ENCODE assay signal across 24 cellular contexts in the genomic region with DNA sequence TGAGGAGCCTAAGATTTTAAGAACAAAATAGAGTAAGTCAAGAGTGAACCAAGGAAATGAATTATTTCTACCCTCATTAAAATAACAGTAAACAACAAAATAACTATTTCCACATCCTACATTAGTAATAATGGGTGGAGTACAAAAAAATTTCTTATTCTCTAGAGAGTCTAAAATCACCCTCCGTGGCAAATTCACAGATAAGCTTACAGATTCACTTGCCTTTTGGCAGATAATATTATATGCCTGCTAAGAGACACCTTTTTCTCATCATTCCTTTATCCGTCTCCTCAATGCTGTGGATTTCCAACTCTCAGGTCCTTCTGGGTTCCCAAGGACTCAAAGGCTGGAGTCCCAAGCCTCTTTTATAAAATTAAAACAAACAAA. TPM values are rescaled to one million over a fixed set of nuclear protein-coding genes. Genes with fewer than 3 reads are reported as not detected.
A peak's percentile ranks its signal among the peaks of the same experiment; 100 is the strongest.
DNase-seq lines count a peak whose midpoint lies in the region; ATAC-seq, FAIRE-seq and TF ChIP-seq lines count a peak whose summit lies in the region.
"Had no signal": no experiment of that assay in that cellular context is flagged by ENCODE, and none has a peak within 500 bp of the region (broad histone marks: within the 10 kb centered on the region; RNA-seq: fewer than 3 reads in every experiment).

No MANE protein-coding gene starts in this region.

- DNase-seq in GM12878 (ENCODE audit: low read depth, low spot score): no peak
- DNase-seq in NCI-H345 treated with DMSO at 0.1 percent for 48 hours (lab: John Stamatoyannopoulos, UW; ENCODE audit: unreplicated experiment): no peak
- DNase-seq in GDM1 (lab: John Stamatoyannopoulos, UW): no peak
- DNase-seq in SW 1271 (lab: John Stamatoyannopoulos, UW): no peak
- DNase-seq: activated CD4-positive, alpha-beta T cell treated with anti-CD3 and anti-CD28 coated beads for 1 hour; activated CD8-positive, alpha-beta T cell treated with anti-CD3 and anti-CD28 coated beads, Interleukin-2, amount 10 ng/mL, durations not matched to agents 7 days and 5 days; activated gamma-delta T cell; brain microvascular endothelial cell; CD8-positive, alpha-beta T cell; dorsolateral prefrontal cortex; left lung; NCI-H187 treated with DMSO at 0.1 percent for 48 hours; NCI-H526; stimulated activated CD4-positive, alpha-beta T cell treated with anti-CD3 and anti-CD28 coated beads, Interleukin-1b, Interleukin-23, amount 100 ng/mL, for 48 hours; T-helper 1 cell had no signal

- no peaks in the 10 kb centered on the region for H3K36me3 Mint-ChIP-seq in IgD-negative memory B cell

- TF ChIP-seq RAD21 in GM12878 (IDR thresholded peaks at IDR 0.05; ENCODE audit: insufficient read depth, low read depth, low read length): no peak

- H2AFZ ChIP-seq in GM12878 (ENCODE audit: control insufficient read depth, low read depth, low read length): no peak overlapping the region

- no peaks in the 10 kb centered on the region for H3K9me3 ChIP-seq in BLaER1 treated with 17β-estradiol and CSF1 and Interleukin-3, amounts not matched to agents 10 nM and 100 nM (replicated peaks in 1 of 11)
- no peaks in the 10 kb centered on the region for H3K9me3 ChIP-seq in GM12878 (replicated peaks; ENCODE audit: control insufficient read depth, insufficient read depth, low read length)
- H3K9me3 ChIP-seq in skeletal muscle tissue (ENCODE audit: control insufficient read depth in 3 of 3, low read length in 3 of 3): no peaks in the 10 kb centered on the region
- H3K9me3 ChIP-seq: left lung had no signal

- H3K4me1 ChIP-seq in BLaER1 treated with 17β-estradiol and CSF1 and Interleukin-3, amounts not matched to agents 10 nM and 100 nM: peaks cover 45 to 65% (median 60%) of the 10 kb centered on the region in 10 experiments
- H3K4me1 ChIP-seq in GM12878 (ENCODE audit: control insufficient read depth, insufficient read depth, low read length) (peaks cover 15% of the 10 kb centered on the region), skeletal muscle tissue (ENCODE audit: control insufficient read depth in 3 of 3, insufficient read depth in 3 of 3, low read length in 3 of 3) (peaks cover 23 to 38% (median 25%) of the 10 kb centered on the region in 3 donors)

- no peak for FAIRE-seq in GM12878 (lab: Jason Lieb, UNC)
- FAIRE-seq: frontal cortex, GM19239, HepG2, TTC549 had no signal

- no peak overlapping the region for H3K4me3 ChIP-seq in BLaER1 treated with 17β-estradiol and CSF1 and Interleukin-3, amounts not matched to agents 10 nM and 100 nM
- H3K4me3 ChIP-seq in GM12878 (no peak overlapping the region), skeletal muscle tissue (ENCODE audit: low read length in 3 of 3) (no peak overlapping the region)
- H3K4me3 ChIP-seq: left lung, skin epidermis had no signal

- CTCF ChIA-PET in GM12878 (lab: Yijun Ruan, JAX): interaction anchor here (0.9 to 3.7 kb wide), 7 partner anchors 10 to 660 kb away, joined by 3 to 19 read pairs (median 8); no protein-coding TSS in a partner anchor

- peak overlapping the region in 3 of 11 experiments; percentile 21 to 100 (median 37); a peak in 6 of 22 replicates for H3K9ac ChIP-seq in BLaER1 treated with 17β-estradiol and CSF1 and Interleukin-3, amounts not matched to agents 10 nM and 100 nM
- H3K9ac ChIP-seq in GM12878 (ENCODE audit: control insufficient read depth, insufficient read depth, low read length): no peak overlapping the region
- peak overlapping the region in 1 of 3 donors; percentile 100 for H3K9ac ChIP-seq in skeletal muscle tissue (ENCODE audit: low read depth in 1 of 3, low read length in 3 of 3)

- TF ChIP-seq EP300 in GM12878 (IDR thresholded peaks at IDR 0.05; ENCODE audit: borderline replicate concordance in 1 of 2, control insufficient read depth in 1 of 2, low read depth in 2 of 2, low read length in 2 of 2): no peak

- H3K27ac ChIP-seq in BLaER1 treated with 17β-estradiol and CSF1 and Interleukin-3, amounts not matched to agents 10 nM and 100 nM: peak overlapping the region in 4 of 11 experiments; percentile 36 to 64 (median 50); a peak in 7 of 22 replicates
- H3K27ac ChIP-seq in GM12878 (ENCODE audit: control insufficient read depth, insufficient read depth): no peak overlapping the region
- peak overlapping the region; percentile 50 for H3K27ac ChIP-seq in skeletal muscle tissue (ENCODE audit: low read depth, low read length)
- H3K27ac ChIP-seq: brain microvascular endothelial cell, left lung, skin epidermis had no signal

- peak overlapping the region; percentile 63 to 100 (median 89) for H3K27ac Mint-ChIP-seq in IgD-negative memory B cell
- H3K27ac Mint-ChIP-seq: CD8-positive, alpha-beta T cell had no signal

- RAD21 ChIA-PET in GM12878 (lab: Charles Lee; ENCODE audit: unreplicated experiment): interaction anchor here (1.2 to 2.6 kb wide), 6 partner anchors 12 to 93 kb away, joined by 4 to 14 read pairs (median 8); no protein-coding TSS in a partner anchor

- TF ChIP-seq CTCF in GM12878 (IDR thresholded peaks at IDR 0.05 in 2 of 3, conservative IDR thresholded peaks at IDR 0.05 in 1 of 3; ENCODE audit: control insufficient read depth in 2 of 3, extremely low read depth in 1 of 3, insufficient read depth in 1 of 3, low read depth in 3 of 3, low read length in 3 of 3): no peak

- POLR2A ChIA-PET in GM12878 (lab: Charles Lee): interaction anchor here (1.0 to 2.1 kb wide), 5 partner anchors 12 to 35 kb away, joined by 3 to 9 read pairs (median 6); no protein-coding TSS in a partner anchor

- TF ChIP-seq POLR2A in GM12878 (IDR thresholded peaks at IDR 0.05; ENCODE audit: low read depth, low read length): no peak

- peaks cover 0 to 7% (median 6%) of the 10 kb centered on the region in 11 experiments; a peak in 17 of 22 replicates for H3K36me3 ChIP-seq in BLaER1 treated with 17β-estradiol and CSF1 and Interleukin-3, amounts not matched to agents 10 nM and 100 nM
- H3K36me3 ChIP-seq in GM12878 (ENCODE audit: control insufficient read depth in 2 of 2, insufficient read depth in 2 of 2, low read length in 1 of 2) (no peaks in the 10 kb centered on the region), skeletal muscle tissue (ENCODE audit: control insufficient read depth in 3 of 3, insufficient read depth in 3 of 3, low read length in 3 of 3) (peaks cover 0 to 2% (median 0%) of the 10 kb centered on the region in 3 donors)
- H3K36me3 ChIP-seq: brain microvascular endothelial cell had no signal

- no peaks in the 10 kb centered on the region for H3K27me3 ChIP-seq in BLaER1 treated with 17β-estradiol and CSF1 and Interleukin-3, amounts not matched to agents 10 nM and 100 nM
- H3K27me3 ChIP-seq in GM12878 (replicated peaks in 1 of 2; ENCODE audit: control insufficient read depth in 2 of 2, insufficient read depth in 2 of 2, low read length in 1 of 2): no peaks in the 10 kb centered on the region
- no peaks in the 10 kb centered on the region for H3K27me3 ChIP-seq in skeletal muscle tissue (ENCODE audit: control insufficient read depth in 3 of 3, insufficient read depth in 3 of 3, low read length in 3 of 3)
- H3K27me3 ChIP-seq: brain microvascular endothelial cell, dorsolateral prefrontal cortex, left lung had no signal

- BruUV-seq in GM12878 (replicated peaks; lab: Mats Ljungman, UMichigan): no TSS peak

- H4K20me1 ChIP-seq in BLaER1 treated with 17β-estradiol and CSF1 and Interleukin-3, amounts not matched to agents 10 nM and 100 nM: peaks cover 0 to 59% (median 19%) of the 10 kb centered on the region in 11 experiments; a peak in 16 of 22 replicates
- H4K20me1 ChIP-seq in GM12878 (ENCODE audit: control insufficient read depth, insufficient read depth): no peaks in the 10 kb centered on the region

- H3K4me2 ChIP-seq in BLaER1 treated with 17β-estradiol and CSF1 and Interleukin-3, amounts not matched to agents 10 nM and 100 nM: peak overlapping the region in 10 of 11 experiments; percentile 68 to 88 (median 81); a peak in 18 of 22 replicates
- peak overlapping the region; percentile 68; the same call in 1 of the 2 replicates for H3K4me2 ChIP-seq in GM12878 (ENCODE audit: control insufficient read depth, insufficient read depth)

- ATAC-seq in GM12878 (no peak), GM21723 (IDR thresholded peaks at IDR 0.05; ENCODE audit: unreplicated experiment) (no peak)
- ATAC-seq: activated CD8-positive, alpha-beta T cell treated with anti-CD3 and anti-CD28 coated beads, Interleukin-2, amount 10 ng/mL, durations not matched to agents 7 days and 5 days; CD8-positive, alpha-beta T cell; HepG2; left lung had no signal

- SMC1A ChIA-PET in GM12878 (lab: Charles Lee; ENCODE audit: uncharacterized antibody, unreplicated experiment): interaction anchor here (0.6 to 2.8 kb wide), 15 partner anchors 10 to 1006 kb away, joined by 3 to 25 read pairs (median 4); no protein-coding TSS in a partner anchor

- intact Hi-C loops in GM12878 (cut with micrococcal nuclease; ENCODE audit: unreplicated experiment): loop anchor here (10.0 kb wide), 1 partner anchor 294 kb away; the partner anchor contains the start of gene KIF5B

- 45% methylated on average over 2 of the region's 2 CpGs for WGBS in GM12878 (ENCODE audit: insufficient coverage, insufficient replicate concordance, low lambda C conversion rate, missing lambda C conversion rate)

- in situ Hi-C loops in GM12878 (cut with MboI): loop anchor here (10.0 kb wide), 2 partner anchors 94 to 294 kb away; partner anchors contain the start of gene KIF5B

- peaks cover 55 to 66% (median 61%) of the 10 kb centered on the region in 3 donors for H3K4me1 Mint-ChIP-seq in IgD-negative memory B cell

- H3K9me3 Mint-ChIP-seq in IgD-negative memory B cell: no peaks in the 10 kb centered on the region
- H3K9me3 Mint-ChIP-seq: CD8-positive, alpha-beta T cell had no signal

- H3K4me3 Mint-ChIP-seq in IgD-negative memory B cell: peak overlapping the region; percentile 79 to 100 (median 88)
- H3K4me3 Mint-ChIP-seq: activated CD8-positive, alpha-beta T cell treated with anti-CD3 and anti-CD28 coated beads, Interleukin-2, amount 10 ng/mL, durations not matched to agents 7 days and 5 days had no signal

- no peaks in the 10 kb centered on the region for H3K27me3 Mint-ChIP-seq in IgD-negative memory B cell

- peaks cover 35% of the 10 kb centered on the region for H3K79me2 ChIP-seq in GM12878 (ENCODE audit: control insufficient read depth, insufficient read depth, low read length)

RNA-seq across cellular contexts. Expression of gene EPC1, which starts 2.2 kb away (rescaled TPM):
- 78.9 TPM for polyA plus RNA-seq in IgD-negative memory B cell
- total RNA-seq in GM12878 (2013; cell fraction: nucleolus; rRNA removed): 161 and 173 TPM in 2 replicates
- total RNA-seq in GM12878 (2014; rRNA removed): 19.0 and 23.7 TPM in 2 replicates
- total RNA-seq in GM12878 (2014; rRNA removed; fragmentation: Illumina TruSeq; extraction: Trizol): 19.2 and 19.7 TPM in 2 replicates
- 20.4 and 22.1 TPM in 2 replicates for total RNA-seq in GM12878 (2021)
- 20.9 TPM for polyA plus RNA-seq in GM12878 (2011; ENCODE audit: low read depth)
- 59.2 and 68.1 TPM in 2 replicates for polyA plus RNA-seq in GM12878 (2011; rRNA removed)
- 34.2 and 34.6 TPM in 2 replicates for polyA plus RNA-seq in GM12878 (2011; cell fraction: cytosol; rRNA removed)
- 53.3 and 68.6 TPM in 2 replicates for polyA plus RNA-seq in GM12878 (2011; cell fraction: nucleus; rRNA removed)
- polyA plus RNA-seq in GM12878 (2012): 18.8 and 25.4 TPM in 2 replicates
- 27.8 and 36.2 TPM in 2 replicates for polyA plus RNA-seq in GM12878 (2014; fragmentation: Illumina TruSeq; extraction: Trizol)
- 1 to 10 TPM; 6.8 to 7.6 TPM for polyA plus RNA-seq in GM12878 (2014; fragmentation: Nextera tagmentation; extraction: Ambion mirVana)
- polyA plus RNA-seq in GM12878 (2014; rRNA removed): 20.7 and 21.5 TPM in 2 replicates
- polyA plus RNA-seq in GM12878 (2016; fragmentation: Nextera tagmentation; extraction: Ambion mirVana): 10 to 100 TPM; 15.0 to 15.6 TPM
- 90.9 and 130 TPM in 2 replicates for polyA minus RNA-seq in GM12878 (2011; rRNA and poly(A)+ RNA removed)
- 15.6 and 24.0 TPM in 2 replicates for polyA minus RNA-seq in GM12878 (2011; cell fraction: cytosol; rRNA and poly(A)+ RNA removed)
- 66.1 and 97.8 TPM in 2 replicates for polyA minus RNA-seq in GM12878 (2011; cell fraction: nucleus; rRNA and poly(A)+ RNA removed)
- 72.0 TPM for total RNA-seq in skeletal muscle tissue
